ENCODE assay signal across 6 cellular contexts in the genomic region with DNA sequence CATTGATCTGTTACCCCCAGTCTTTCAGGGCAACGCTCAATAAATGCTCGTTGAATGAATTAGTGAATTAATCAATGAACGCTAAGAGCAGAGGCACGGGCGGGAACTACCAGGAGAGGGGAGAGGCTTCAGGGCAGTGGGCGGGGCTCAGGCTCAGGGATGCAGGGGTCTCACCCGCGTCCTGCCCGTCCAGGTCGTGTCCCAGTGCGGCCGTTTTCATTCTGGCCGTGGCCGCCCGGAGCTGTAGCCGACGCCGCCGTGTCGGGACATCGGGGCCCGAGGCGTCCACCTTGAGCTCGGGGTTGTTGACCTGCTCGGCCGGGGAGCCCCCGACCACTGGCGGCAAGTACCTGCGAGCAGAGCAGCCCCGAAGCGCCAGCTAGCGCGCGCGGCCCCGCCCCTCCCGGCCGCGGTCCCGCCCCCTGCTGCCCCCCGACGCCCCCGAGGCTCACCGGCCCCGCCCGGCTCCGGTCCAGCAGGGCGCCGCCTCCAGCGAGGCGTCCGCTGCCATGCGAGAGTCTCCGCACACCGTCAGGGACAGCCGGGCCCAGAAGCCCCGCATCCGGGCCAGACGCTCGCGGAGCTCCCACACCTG. TPM values are rescaled to one million over a fixed set of nuclear protein-coding genes. Genes with fewer than 3 reads are reported as not detected.
DNase-seq lines count a peak whose midpoint lies in the region; ATAC-seq and TF ChIP-seq lines count a peak whose summit lies in the region.

No MANE protein-coding gene starts in this region.

- H3K27ac ChIP-seq in GM23338 (ENCODE audit: low read depth) = no peak overlapping the region
- no peak overlapping the region for H3K27ac ChIP-seq in body of pancreas

- TF ChIP-seq POLR2A in body of pancreas (IDR thresholded peaks at IDR 0.05) = no peak

- peaks cover 24% of the 10 kb centered on the region for H3K36me3 Mint-ChIP-seq in GM23338 (ENCODE audit: low read depth)
- peaks cover 6% of the 10 kb centered on the region for H3K36me3 Mint-ChIP-seq in neural crest cell (ENCODE audit: low read depth)

- H3F3A ChIP-seq in GM23338 (replicated peaks; ENCODE audit: low read depth) = peaks cover 28% of the 10 kb centered on the region

- peaks cover 39% of the 10 kb centered on the region for H3K27me3 Mint-ChIP-seq in GM23338 (ENCODE audit: insufficient read depth, low read depth, poor library complexity)
- peaks cover 42% of the 10 kb centered on the region for H3K27me3 Mint-ChIP-seq in neural crest cell (ENCODE audit: low read depth)

- H3K4me3 ChIP-seq in GM23338 (peak overlapping the region; percentile 73), body of pancreas (no peak overlapping the region)

- peaks cover 16% of the 10 kb centered on the region for H3K27me3 ChIP-seq in GM23338 (ENCODE audit: insufficient read depth)
- peaks cover 0 to 42% of the 10 kb centered on the region in 2 donors for H3K27me3 ChIP-seq in body of pancreas

- intact Hi-C loops in body of pancreas (cut with DNase I) = no loop called here
- intact Hi-C loops in sciatic nerve (cut with DNase I) = no loop called here

- 0 to 2% methylated on average over 2 to 47 of the region's 61 CpGs for WGBS in body of pancreas, 2 donors

- H3K4me2 ChIP-seq in GM23338 = peak overlapping the region; percentile 90

- TF ChIP-seq CTCF in GM23338 (conservative IDR thresholded peaks at IDR 0.05; ENCODE audit: low read depth in 2 of 2) (no peak), body of pancreas (IDR thresholded peaks at IDR 0.05) (no peak), neural crest cell (conservative IDR thresholded peaks at IDR 0.05) (no peak)

- peaks cover 37% of the 10 kb centered on the region for H3K4me1 ChIP-seq in GM23338 (ENCODE audit: insufficient read depth)
- peaks cover 31% of the 10 kb centered on the region for H3K4me1 ChIP-seq in body of pancreas

- ATAC-seq in GM23338 (peak; percentile 61), body of pancreas (peak; percentile 34), sciatic nerve (no peak), GM21737 (IDR thresholded peaks at IDR 0.05; ENCODE audit: unreplicated experiment) (no peak)

- H3K9me2 ChIP-seq in GM23338 (ENCODE audit: insufficient read depth) = no peaks in the 10 kb centered on the region

- H3K9me3 ChIP-seq in body of pancreas = no peaks in the 10 kb centered on the region

- H4K20me1 ChIP-seq in GM23338 (replicated peaks; ENCODE audit: insufficient read depth) = peaks cover 7% of the 10 kb centered on the region; the same call in 1 of the 2 replicates

- 0 out of 2 replicates have a peak overlapping the region, but pooled peaks have one; percentile 28 for H2AFZ ChIP-seq in GM23338

- H3K9me3 Mint-ChIP-seq in GM23338 (no peaks in the 10 kb centered on the region; the same call in 2 of the 3 replicates), neural crest cell (no peaks in the 10 kb centered on the region)

- H3K79me2 ChIP-seq in GM23338 (replicated peaks; ENCODE audit: insufficient read depth) = peaks cover 7% of the 10 kb centered on the region

- DNase-seq in GM23338 (ENCODE audit: low spot score) = peak; percentile 86
- no peak for DNase-seq in body of pancreas
- DNase-seq in neural crest cell (ENCODE audit: low read depth, low spot score) = no peak
- DNase-seq in NCI-H446 (lab: John Stamatoyannopoulos, UW) = no peak
- no peak for DNase-seq in sciatic nerve (ENCODE audit: low spot score)

- peaks cover 4% of the 10 kb centered on the region; the same call in 1 of the 2 replicates for H3K36me3 ChIP-seq in GM23338 (ENCODE audit: insufficient read depth)
- no peaks in the 10 kb centered on the region for H3K36me3 ChIP-seq in body of pancreas (replicated peaks in 1 of 2; ENCODE audit: insufficient read depth in 1 of 2, low read depth in 2 of 2)

- H3K27ac Mint-ChIP-seq in GM23338 (no peak overlapping the region), neural crest cell (ENCODE audit: unreplicated experiment) (no peak overlapping the region)

- H3K4me3 Mint-ChIP-seq in GM23338 (peak overlapping the region; percentile 75), neural crest cell (peak overlapping the region; percentile 71)

- H3K4me1 Mint-ChIP-seq in GM23338 (peaks cover 58% of the 10 kb centered on the region), neural crest cell (peaks cover 64% of the 10 kb centered on the region)

TF ChIP-seq in GM23338, 12 proteins besides CTCF, POLR2A, EP300 and RAD21 (continues in another document):
- TF ChIP-seq, protein P1, sequence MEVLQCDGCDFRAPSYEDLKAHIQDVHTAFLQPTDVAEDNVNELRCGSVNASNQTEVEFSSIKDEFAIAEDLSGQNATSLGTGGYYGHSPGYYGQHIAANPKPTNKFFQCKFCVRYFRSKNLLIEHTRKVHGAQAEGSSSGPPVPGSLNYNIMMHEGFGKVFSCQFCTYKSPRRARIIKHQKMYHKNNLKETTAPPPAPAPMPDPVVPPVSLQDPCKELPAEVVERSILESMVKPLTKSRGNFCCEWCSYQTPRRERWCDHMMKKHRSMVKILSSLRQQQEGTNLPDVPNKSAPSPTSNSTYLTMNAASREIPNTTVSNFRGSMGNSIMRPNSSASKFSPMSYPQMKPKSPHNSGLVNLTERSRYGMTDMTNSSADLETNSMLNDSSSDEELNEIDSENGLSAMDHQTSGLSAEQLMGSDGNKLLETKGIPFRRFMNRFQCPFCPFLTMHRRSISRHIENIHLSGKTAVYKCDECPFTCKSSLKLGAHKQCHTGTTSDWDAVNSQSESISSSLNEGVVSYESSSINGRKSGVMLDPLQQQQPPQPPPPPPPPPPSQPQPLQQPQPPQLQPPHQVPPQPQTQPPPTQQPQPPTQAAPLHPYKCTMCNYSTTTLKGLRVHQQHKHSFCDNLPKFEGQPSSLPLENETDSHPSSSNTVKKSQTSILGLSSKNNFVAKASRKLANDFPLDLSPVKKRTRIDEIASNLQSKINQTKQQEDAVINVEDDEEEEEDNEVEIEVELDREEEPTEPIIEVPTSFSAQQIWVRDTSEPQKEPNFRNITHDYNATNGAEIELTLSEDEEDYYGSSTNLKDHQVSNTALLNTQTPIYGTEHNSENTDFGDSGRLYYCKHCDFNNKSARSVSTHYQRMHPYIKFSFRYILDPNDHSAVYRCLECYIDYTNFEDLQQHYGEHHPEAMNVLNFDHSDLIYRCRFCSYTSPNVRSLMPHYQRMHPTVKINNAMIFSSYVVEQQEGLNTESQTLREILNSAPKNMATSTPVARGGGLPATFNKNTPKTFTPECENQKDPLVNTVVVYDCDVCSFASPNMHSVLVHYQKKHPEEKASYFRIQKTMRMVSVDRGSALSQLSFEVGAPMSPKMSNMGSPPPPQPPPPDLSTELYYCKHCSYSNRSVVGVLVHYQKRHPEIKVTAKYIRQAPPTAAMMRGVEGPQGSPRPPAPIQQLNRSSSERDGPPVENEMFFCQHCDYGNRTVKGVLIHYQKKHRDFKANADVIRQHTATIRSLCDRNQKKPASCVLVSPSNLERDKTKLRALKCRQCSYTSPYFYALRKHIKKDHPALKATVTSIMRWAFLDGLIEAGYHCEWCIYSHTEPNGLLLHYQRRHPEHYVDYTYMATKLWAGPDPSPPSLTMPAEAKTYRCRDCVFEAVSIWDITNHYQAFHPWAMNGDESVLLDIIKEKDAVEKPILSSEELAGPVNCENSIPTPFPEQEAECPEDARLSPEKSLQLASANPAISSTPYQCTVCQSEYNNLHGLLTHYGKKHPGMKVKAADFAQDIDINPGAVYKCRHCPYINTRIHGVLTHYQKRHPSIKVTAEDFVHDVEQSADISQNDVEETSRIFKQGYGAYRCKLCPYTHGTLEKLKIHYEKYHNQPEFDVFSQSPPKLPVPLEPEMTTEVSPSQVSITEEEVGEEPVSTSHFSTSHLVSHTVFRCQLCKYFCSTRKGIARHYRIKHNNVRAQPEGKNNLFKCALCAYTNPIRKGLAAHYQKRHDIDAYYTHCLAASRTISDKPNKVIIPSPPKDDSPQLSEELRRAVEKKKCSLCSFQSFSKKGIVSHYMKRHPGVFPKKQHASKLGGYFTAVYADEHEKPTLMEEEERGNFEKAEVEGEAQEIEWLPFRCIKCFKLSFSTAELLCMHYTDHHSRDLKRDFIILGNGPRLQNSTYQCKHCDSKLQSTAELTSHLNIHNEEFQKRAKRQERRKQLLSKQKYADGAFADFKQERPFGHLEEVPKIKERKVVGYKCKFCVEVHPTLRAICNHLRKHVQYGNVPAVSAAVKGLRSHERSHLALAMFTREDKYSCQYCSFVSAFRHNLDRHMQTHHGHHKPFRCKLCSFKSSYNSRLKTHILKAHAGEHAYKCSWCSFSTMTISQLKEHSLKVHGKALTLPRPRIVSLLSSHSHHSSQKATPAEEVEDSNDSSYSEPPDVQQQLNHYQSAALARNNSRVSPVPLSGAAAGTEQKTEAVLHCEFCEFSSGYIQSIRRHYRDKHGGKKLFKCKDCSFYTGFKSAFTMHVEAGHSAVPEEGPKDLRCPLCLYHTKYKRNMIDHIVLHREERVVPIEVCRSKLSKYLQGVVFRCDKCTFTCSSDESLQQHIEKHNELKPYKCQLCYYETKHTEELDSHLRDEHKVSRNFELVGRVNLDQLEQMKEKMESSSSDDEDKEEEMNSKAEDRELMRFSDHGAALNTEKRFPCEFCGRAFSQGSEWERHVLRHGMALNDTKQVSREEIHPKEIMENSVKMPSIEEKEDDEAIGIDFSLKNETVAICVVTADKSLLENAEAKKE (CRISPR knock-in tag; IDR thresholded peaks at IDR 0.05) = no peak
- TF ChIP-seq STAT1 (IDR thresholded peaks at IDR 0.05; ENCODE audit: unreplicated experiment) = no peak

RNA-seq across cellular contexts. Expression of gene GAL3ST4, which starts 2.8 kb away (rescaled TPM):
- 3.4 and 6.3 TPM in 2 replicates for total RNA-seq in GM23338 (2014; rRNA removed; shearing (Covaris generic))
- polyA plus RNA-seq in GM23338 (2016; fragmentation: Nextera tagmentation; extraction: Ambion mirVana) = 2.1 and 3.1 TPM in 2 replicates
- total RNA-seq in body of pancreas (under 1 TPM in 1 of 2 donors, not detected in 1; 0.26 TPM), neural crest cell (15.3 and 16.6 TPM in 2 replicates), sciatic nerve (10.8 TPM)

RNA-seq across cellular contexts. Expression of gene GPC2, which starts 6.0 kb away (rescaled TPM):
- 48.8 and 53.6 TPM in 2 replicates for total RNA-seq in GM23338 (2014; rRNA removed; shearing (Covaris generic))
- polyA plus RNA-seq in GM23338 (2016; fragmentation: Nextera tagmentation; extraction: Ambion mirVana) = 9.8 and 10.7 TPM in 2 replicates
- total RNA-seq in body of pancreas = 1 to 10 TPM in 1 of 2 donors, under 1 TPM in 1; 0.99 to 1.6 TPM
- 97.8 and 106 TPM in 2 replicates for total RNA-seq in neural crest cell
- total RNA-seq in sciatic nerve = 2.7 TPM

RNA-seq across cellular contexts. Expression of gene STAG3, which starts 6.5 kb away (rescaled TPM):
- total RNA-seq in GM23338 (2014; rRNA removed; shearing (Covaris generic)) = 3.4 and 4.6 TPM in 2 replicates
- 4.1 and 4.7 TPM in 2 replicates for polyA plus RNA-seq in GM23338 (2016; fragmentation: Nextera tagmentation; extraction: Ambion mirVana)
- total RNA-seq in body of pancreas (not detected), neural crest cell (1.1 and 1.9 TPM in 2 replicates), sciatic nerve (11.0 TPM)

RNA-seq across cellular contexts. Expression of gene TRAPPC14, which starts 12.7 kb away (rescaled TPM):
- total RNA-seq in GM23338 (2014; rRNA removed; shearing (Covaris generic)) = 12.3 and 15.7 TPM in 2 replicates
- polyA plus RNA-seq in GM23338 (2016; fragmentation: Nextera tagmentation; extraction: Ambion mirVana) = 9.3 and 9.8 TPM in 2 replicates
- total RNA-seq in body of pancreas (10 to 100 TPM in 1 of 2 donors, 1 to 10 TPM in 1; 7.3 to 27.7 TPM), neural crest cell (32.0 and 33.9 TPM in 2 replicates), sciatic nerve (15.4 TPM)

RNA-seq across cellular contexts. Expression of gene LAMTOR4, which starts 22.5 kb away (rescaled TPM):
- 138 and 145 TPM in 2 replicates for total RNA-seq in GM23338 (2014; rRNA removed; shearing (Covaris generic))
- polyA plus RNA-seq in GM23338 (2016; fragmentation: Nextera tagmentation; extraction: Ambion mirVana) = 329 and 333 TPM in 2 replicates
- total RNA-seq in body of pancreas (100 to 1,000 TPM in 1 of 2 donors, 10 to 100 TPM in 1; 86.1 to 119 TPM), neural crest cell (134 and 135 TPM in 2 replicates), sciatic nerve (114 TPM)

Comparison
In these comparisons a context has a peak if more than half of its experiments do, and no peak if none do; other contexts are left out.
1. ATAC-seq: peak in GM23338 (single experiment) and body of pancreas (single experiment); none in sciatic nerve (single experiment) and GM21737 (single experiment).
2. RNA of gene GPC2, which starts 6.0 kb away (total RNA-seq): 97.8 to 106 TPM in neural crest cell and 48.8 to 53.6 TPM in GM23338; 2.7 TPM in sciatic nerve (single experiment) and 0.99 to 1.6 TPM in body of pancreas; every median in the first group is over 10 times any median in the second.